Comparison of ENCODE assay signal across 25 cellular contexts in genomic region chr6:141452354-141452686, GRCh38.
DNase-seq lines count a peak whose midpoint lies in the region; ATAC-seq and TF ChIP-seq lines count a peak whose summit lies in the region.
"Had no signal": no experiment of that assay in that cellular context is flagged by ENCODE, and none has a peak within 500 bp of the region (broad histone marks: within the 10 kb centered on the region; RNA-seq: fewer than 3 reads in every experiment).

No MANE protein-coding gene starts in this region.

- H3K27me3 ChIP-seq in mammary epithelial cell (ENCODE audit: insufficient read depth, low read length), result no peaks in the 10 kb centered on the region
- H3K27me3 ChIP-seq in fibroblast of lung (ENCODE audit: control insufficient read depth, insufficient read depth, low read length), result no peaks in the 10 kb centered on the region
- H3K27me3 ChIP-seq: adrenal gland, hepatocyte, stomach, tibial artery had no signal

- peak overlapping the region; percentile 13 for H3K27ac ChIP-seq in mammary epithelial cell (ENCODE audit: insufficient read depth, low read depth, low read length)
- H3K27ac ChIP-seq in fibroblast of lung (ENCODE audit: insufficient read depth, low read length), result peak overlapping the region; percentile 8
- H3K27ac ChIP-seq: adrenal gland, hepatocyte, prostate gland, stomach, tibial artery had no signal

- H4K20me1 ChIP-seq in mammary epithelial cell (ENCODE audit: insufficient read depth, low read length), result no peaks in the 10 kb centered on the region
- no peaks in the 10 kb centered on the region for H4K20me1 ChIP-seq in fibroblast of lung (ENCODE audit: control insufficient read depth, extremely low read depth, insufficient read depth, low read length)

- H3K9ac ChIP-seq in mammary epithelial cell (ENCODE audit: insufficient read depth, low read length) (no peak overlapping the region), fibroblast of lung (ENCODE audit: insufficient read depth, low read length) (no peak overlapping the region)

- no peaks in the 10 kb centered on the region for H3K27me3 Mint-ChIP-seq in MCF 10A (ENCODE audit: insufficient read depth, unreplicated experiment)
- H3K27me3 Mint-ChIP-seq in T-helper 17 cell, result no peaks in the 10 kb centered on the region
- H3K27me3 Mint-ChIP-seq: memory B cell had no signal

- no peaks in the 10 kb centered on the region for H3K9me3 Mint-ChIP-seq in MCF 10A (ENCODE audit: unreplicated experiment)
- H3K9me3 Mint-ChIP-seq: CD8-positive, alpha-beta T cell; memory B cell had no signal

- ATAC-seq in T-helper 17 cell, result no peak
- ATAC-seq in stimulated activated naive CD8-positive, alpha-beta T cell treated with anti-CD3 and anti-CD28 coated beads, Interleukin-15, Interleukin-2, amounts not matched to agents 100 U/mL and 50 U/mL, for 24 hours, result no peak
- ATAC-seq: CD8-positive, alpha-beta T cell; Panc1 had no signal

- no peak overlapping the region for H3K4me3 ChIP-seq in mammary epithelial cell (replicated peaks in 1 of 3; ENCODE audit: insufficient read depth in 1 of 3, low read depth in 2 of 3, low read length in 3 of 3)
- H3K4me3 ChIP-seq in fibroblast of lung (replicated peaks in 1 of 4; ENCODE audit: control extremely low read depth in 1 of 4, insufficient read depth in 1 of 4, low read depth in 3 of 4, low read length in 4 of 4), result no peak overlapping the region
- H3K4me3 ChIP-seq: adrenal gland, hepatocyte, prostate gland, stomach, tibial artery had no signal

- no peaks in the 10 kb centered on the region for H3K9me3 ChIP-seq in mammary epithelial cell (replicated peaks; ENCODE audit: insufficient read depth, low read length)
- no peaks in the 10 kb centered on the region for H3K9me3 ChIP-seq in T-helper 17 cell (ENCODE audit: control insufficient read depth, low read length, poor library complexity, severe bottlenecking)
- H3K9me3 ChIP-seq in fibroblast of lung (ENCODE audit: control insufficient read depth, insufficient read depth, low read depth, low read length), result no peaks in the 10 kb centered on the region
- H3K9me3 ChIP-seq: adrenal gland, prostate gland, stomach, tibial artery had no signal

- intact Hi-C loops in mammary epithelial cell (cut with micrococcal nuclease), result no loop called here
- intact Hi-C loops in MCF 10A (cut with micrococcal nuclease), result no loop called here

- DNase-seq in mammary epithelial cell, result no peak
- no peak for DNase-seq in MCF 10A (ENCODE audit: unreplicated experiment)
- no peak for DNase-seq in T-helper 17 cell
- no peak for DNase-seq in fibroblast of lung (ENCODE audit: low read depth in 2 of 2)
- DNase-seq in stimulated activated naive CD8-positive, alpha-beta T cell treated with anti-CD3 and anti-CD28 coated beads, Interleukin-15, Interleukin-2, amounts not matched to agents 100 U/mL and 50 U/mL, for 24 hours, result no peak
- DNase-seq in NCI-H226, result no peak
- DNase-seq in stimulated activated CD4-positive, alpha-beta T cell treated with anti-CD3 and anti-CD28 coated beads, Interleukin-4, amount 100 ng/mL, for 1 hour, result no peak
- no peak for DNase-seq in DMS53 treated with DMSO at 0.1 percent for 48 hours (lab: John Stamatoyannopoulos, UW; ENCODE audit: unreplicated experiment)
- DNase-seq: activated CD4-positive, CD25-positive, alpha-beta regulatory T cell; activated naive CD4-positive, alpha-beta T cell treated with Interleukin-2 at 50 U/mL for 16 hours; adrenal gland; CD8-positive, alpha-beta T cell; effector CD4-positive, alpha-beta T cell; erythroblast; KBM-7; MM.1S; NCI-H2081; SHP77 treated with DMSO at 0.1 percent for 48 hours; stimulated activated CD8-positive, alpha-beta memory T cell treated with anti-CD3 and anti-CD28 coated beads, Interleukin-4, amount 100 ng/mL, for 48 hours; stomach; tibial artery had no signal

- H3K36me3 ChIP-seq in mammary epithelial cell (ENCODE audit: insufficient read depth, low read length) (no peaks in the 10 kb centered on the region), fibroblast of lung (ENCODE audit: control insufficient read depth, insufficient read depth, low read length) (no peaks in the 10 kb centered on the region)
- H3K36me3 ChIP-seq: adrenal gland, prostate gland, stomach, tibial artery had no signal

- H3K4me1 ChIP-seq in mammary epithelial cell (ENCODE audit: insufficient read depth, low read length) (peaks cover 20% of the 10 kb centered on the region), fibroblast of lung (ENCODE audit: control insufficient read depth, extremely low read depth, insufficient read depth, low read length) (peaks cover 3% of the 10 kb centered on the region)
- H3K4me1 ChIP-seq: adrenal gland, prostate gland, stomach, tibial artery had no signal

- POLR2A ChIA-PET in MCF 10A (lab: Yijun Ruan, JAX), result interaction anchor here (1.3 kb wide), 1 partner anchor 11 kb away, joined by 3 read pairs; no protein-coding TSS in a partner anchor

- H3K27ac Mint-ChIP-seq in MCF 10A (ENCODE audit: low read depth, unreplicated experiment) (no peak overlapping the region), T-helper 17 cell (peak overlapping the region; percentile 16)
- H3K27ac Mint-ChIP-seq: CD8-positive, alpha-beta T cell; memory B cell had no signal

- CTCF ChIA-PET in mammary epithelial cell (lab: Charles Lee; ENCODE audit: low non-redundant PET) (no interaction called here), MCF 10A (lab: Yijun Ruan, JAX) (no interaction called here)

- no peak overlapping the region for H3K4me3 Mint-ChIP-seq in MCF 10A (ENCODE audit: unreplicated experiment)
- H3K4me3 Mint-ChIP-seq in T-helper 17 cell, result no peak overlapping the region
- H3K4me3 Mint-ChIP-seq: CD8-positive, alpha-beta T cell; memory B cell had no signal

- no peaks in the 10 kb centered on the region for H3K36me3 Mint-ChIP-seq in MCF 10A (ENCODE audit: insufficient read depth, unreplicated experiment)
- no peaks in the 10 kb centered on the region for H3K36me3 Mint-ChIP-seq in T-helper 17 cell (ENCODE audit: low read depth)
- H3K36me3 Mint-ChIP-seq: CD8-positive, alpha-beta T cell; memory B cell had no signal

- dilution Hi-C loops in mammary epithelial cell (cut with HindIII; ENCODE audit: low sequenced_read_pairs), result no loop called here

- H3K4me2 ChIP-seq in mammary epithelial cell (ENCODE audit: insufficient read depth, low read depth, low read length) (peak overlapping the region; percentile 50), fibroblast of lung (ENCODE audit: extremely low read depth, insufficient read depth, low read length) (no peak overlapping the region)
- H3K4me2 ChIP-seq: hepatocyte had no signal

- H2AFZ ChIP-seq in mammary epithelial cell (ENCODE audit: low read depth, low read length) (peak overlapping the region; percentile 11), fibroblast of lung (ENCODE audit: low read length) (no peak overlapping the region)
- H2AFZ ChIP-seq: hepatocyte had no signal

- no TSS peak for BruUV-seq in mammary epithelial cell (replicated peaks; lab: Mats Ljungman, UMichigan)
- BruUV-seq in MCF 10A (replicated peaks; lab: Mats Ljungman, UMichigan), result no TSS peak

- H3K79me2 ChIP-seq in mammary epithelial cell (ENCODE audit: insufficient read depth, low read length) (no peaks in the 10 kb centered on the region), fibroblast of lung (ENCODE audit: control insufficient read depth, insufficient read depth, low read length) (no peaks in the 10 kb centered on the region)
- H3K79me2 ChIP-seq: hepatocyte had no signal

- peaks cover 16% of the 10 kb centered on the region for H3K4me1 Mint-ChIP-seq in MCF 10A (ENCODE audit: insufficient read depth, unreplicated experiment)
- no peaks in the 10 kb centered on the region for H3K4me1 Mint-ChIP-seq in T-helper 17 cell

- TF ChIP-seq CTCF in mammary epithelial cell (conservative IDR thresholded peaks at IDR 0.05 in 1 of 2, IDR thresholded peaks at IDR 0.05 in 1 of 2; ENCODE audit: extremely low read depth in 1 of 2, insufficient read depth in 1 of 2, low read depth in 1 of 2, low read length in 2 of 2) (no peak), MCF 10A (IDR thresholded peaks at IDR 0.05; ENCODE audit: unreplicated experiment) (no peak), fibroblast of lung (conservative IDR thresholded peaks at IDR 0.05 in 1 of 2, IDR thresholded peaks at IDR 0.05 in 1 of 2; ENCODE audit: low read depth in 1 of 2, low read length in 2 of 2) (no peak)

- in situ Hi-C loops in mammary epithelial cell (cut with MboI; ENCODE audit: low sequenced_read_pairs in 2 of 2), result no loop called here
